17 cellular contexts compared by ENCODE assay signal in genomic region chr9:68947015-68947414, GRCh38.
A peak's percentile ranks its signal among the peaks of the same experiment; 100 is the strongest.
DNase-seq lines count a peak whose midpoint lies in the region; ATAC-seq and TF ChIP-seq lines count a peak whose summit lies in the region.
"Had no signal": no experiment of that assay in that cellular context is flagged by ENCODE, and none has a peak within 500 bp of the region (broad histone marks: within the 10 kb centered on the region; RNA-seq: fewer than 3 reads in every experiment).

No MANE protein-coding gene starts in this region.

- H3K27me3 Mint-ChIP-seq in activated CD4-positive, alpha-beta T cell treated with anti-CD3 and anti-CD28 coated beads, Interleukin-2, amount 10 ng/mL, durations not matched to agents 24 days and 14 days: no peaks in the 10 kb centered on the region

- no peak overlapping the region for H4K8ac ChIP-seq in mesendoderm (ENCODE audit: low read depth, low read length)

- intact Hi-C loops in activated CD4-positive, alpha-beta T cell treated with anti-CD3 and anti-CD28 coated beads, Interleukin-2, amount 10 ng/mL, durations not matched to agents 24 days and 14 days (cut with micrococcal nuclease): no loop called here

- no peaks in the 10 kb centered on the region for H4K20me1 ChIP-seq in hepatocyte (ENCODE audit: insufficient read depth, poor library complexity, severe bottlenecking)

- H3K56ac ChIP-seq in mesendoderm (ENCODE audit: low read length): no peak overlapping the region

- no peaks in the 10 kb centered on the region for H3K79me1 ChIP-seq in mesendoderm (ENCODE audit: low read length)

- H3K36me3 Mint-ChIP-seq in activated CD4-positive, alpha-beta T cell treated with anti-CD3 and anti-CD28 coated beads, Interleukin-2, amount 10 ng/mL, durations not matched to agents 24 days and 14 days (ENCODE audit: low read depth): peaks cover 11% of the 10 kb centered on the region

- H3K4me2 ChIP-seq in hepatocyte (no peak overlapping the region), mesendoderm (ENCODE audit: low read length) (no peak overlapping the region)
- H3K4me2 ChIP-seq: KMS-11 had no signal

- H3K9ac ChIP-seq in mesendoderm (ENCODE audit: low read length): no peak overlapping the region
- H3K9ac ChIP-seq: KMS-11 had no signal

- H3K4me1 ChIP-seq in hepatocyte (ENCODE audit: insufficient read depth): no peaks in the 10 kb centered on the region
- H3K4me1 ChIP-seq in mesendoderm (ENCODE audit: control insufficient read depth, low read depth, low read length): peaks cover 12% of the 10 kb centered on the region
- H3K4me1 ChIP-seq: BE2C had no signal

- POLR2A ChIA-PET in GM10248 (lab: Yijun Ruan, JAX): no interaction called here

- no peak overlapping the region for H4K5ac ChIP-seq in mesendoderm (ENCODE audit: low read length)

- H2AFZ ChIP-seq in hepatocyte: no peak overlapping the region

- no peak for DNase-seq in activated CD4-positive, alpha-beta T cell treated with anti-CD3 and anti-CD28 coated beads, Interleukin-2, amount 10 ng/mL, durations not matched to agents 24 days and 14 days
- no peak for DNase-seq in activated CD4-positive, alpha-beta T cell treated with anti-CD3 and anti-CD28 coated beads for 4 hours
- DNase-seq in NCI-H1092 treated with DMSO at 0.1 percent for 48 hours (lab: John Stamatoyannopoulos, UW) (peak; percentile 22), hepatocyte (ENCODE audit: low spot score) (no peak), mesendoderm (peak; percentile 13), GM10248 (ENCODE audit: extremely low spot score) (no peak), T-helper 2 cell (no peak)
- DNase-seq: 8988T; BE2C; CD4-positive, alpha-beta T cell; NCI-H1048; NCI-H1694; NCI-H2227 treated with DMSO at 0.1 percent for 48 hours; NCI-H524 treated with DMSO at 0.1 percent for 48 hours; SHP77 treated with DMSO at 0.1 percent for 48 hours had no signal

- no peaks in the 10 kb centered on the region for H3K9me3 Mint-ChIP-seq in activated CD4-positive, alpha-beta T cell treated with anti-CD3 and anti-CD28 coated beads, Interleukin-2, amount 10 ng/mL, durations not matched to agents 24 days and 14 days
- H3K9me3 Mint-ChIP-seq: CD4-positive, alpha-beta T cell had no signal

- H3K27me3 ChIP-seq in hepatocyte: no peaks in the 10 kb centered on the region
- H3K27me3 ChIP-seq in mesendoderm (ENCODE audit: insufficient read depth, low read length, poor library complexity): no peaks in the 10 kb centered on the region

- no peak overlapping the region for H2BK120ac ChIP-seq in mesendoderm (ENCODE audit: low read depth, low read length)

- H3K4me1 Mint-ChIP-seq in activated CD4-positive, alpha-beta T cell treated with anti-CD3 and anti-CD28 coated beads, Interleukin-2, amount 10 ng/mL, durations not matched to agents 24 days and 14 days: peaks cover 49% of the 10 kb centered on the region

- peak overlapping the region; percentile 89 for H3K27ac Mint-ChIP-seq in activated CD4-positive, alpha-beta T cell treated with anti-CD3 and anti-CD28 coated beads, Interleukin-2, amount 10 ng/mL, durations not matched to agents 24 days and 14 days
- H3K27ac Mint-ChIP-seq: CD4-positive, alpha-beta T cell had no signal

- no peaks in the 10 kb centered on the region for H3K36me3 ChIP-seq in hepatocyte (replicated peaks; ENCODE audit: insufficient read depth, low read depth)
- no peaks in the 10 kb centered on the region for H3K36me3 ChIP-seq in mesendoderm (ENCODE audit: control insufficient read depth, insufficient read depth, low read length)
- H3K36me3 ChIP-seq: BE2C had no signal

- H3K4ac ChIP-seq in mesendoderm (ENCODE audit: low read depth, low read length): no peak overlapping the region

- no peak overlapping the region for H3K4me3 Mint-ChIP-seq in activated CD4-positive, alpha-beta T cell treated with anti-CD3 and anti-CD28 coated beads, Interleukin-2, amount 10 ng/mL, durations not matched to agents 24 days and 14 days
- H3K4me3 Mint-ChIP-seq: CD4-positive, alpha-beta T cell had no signal

- H3K23ac ChIP-seq in mesendoderm (ENCODE audit: low read length): no peak overlapping the region

- TF ChIP-seq CTCF in hepatocyte (IDR thresholded peaks at IDR 0.05; ENCODE audit: poor library complexity): no peak
- TF ChIP-seq CTCF in GM10248 (IDR thresholded peaks at IDR 0.05; ENCODE audit: control extremely low read depth, extremely low read depth, low read depth, missing control alignments): no peak

- H3K4me3 ChIP-seq in hepatocyte (no peak overlapping the region), mesendoderm (ENCODE audit: low read length) (no peak overlapping the region)

- peak overlapping the region; percentile 59 for H3K27ac ChIP-seq in hepatocyte
- H3K27ac ChIP-seq in mesendoderm (ENCODE audit: low read depth, low read length): no peak overlapping the region
- H3K27ac ChIP-seq: KMS-11 had no signal

- no peak overlapping the region for H2AK5ac ChIP-seq in mesendoderm (ENCODE audit: low read length)

- no peak overlapping the region for H2BK15ac ChIP-seq in mesendoderm (replicated peaks; ENCODE audit: low read depth)

- H3K79me2 ChIP-seq in hepatocyte (no peaks in the 10 kb centered on the region), mesendoderm (ENCODE audit: control insufficient read depth, insufficient read depth, low read length) (no peaks in the 10 kb centered on the region)

- ATAC-seq in GM19035 (IDR thresholded peaks at IDR 0.05; ENCODE audit: unreplicated experiment): no peak

- H3K9me2 ChIP-seq in hepatocyte (replicated peaks; ENCODE audit: insufficient read depth): no peaks in the 10 kb centered on the region

- no peaks in the 10 kb centered on the region for H3K9me3 ChIP-seq in hepatocyte (ENCODE audit: low read depth)
- H3K9me3 ChIP-seq: BE2C had no signal

- no peak overlapping the region for H2BK5ac ChIP-seq in mesendoderm (ENCODE audit: low read length)

- 85% methylated on average over 4 of the region's 4 CpGs for WGBS in hepatocyte (ENCODE audit: low lambda C conversion rate, missing lambda C conversion rate)
- no CpG with 5 or more reads among the region's 4 CpGs for WGBS in mesendoderm (ENCODE audit: extremely low coverage, insufficient coverage, low lambda C conversion rate)

- CTCF ChIA-PET in GM10248 (lab: Yijun Ruan, JAX): interaction anchor here (1.2 to 6.1 kb wide), 3 partner anchors 10 to 17 kb away, joined by 3 to 44 read pairs (median 6); no protein-coding TSS in a partner anchor

- no peak overlapping the region for H3K18ac ChIP-seq in mesendoderm (ENCODE audit: low read length)

Comparison
In these comparisons a context has a peak if more than half of its experiments do, and no peak if none do; other contexts are left out.
1. DNase-seq: peak in NCI-H1092 treated with DMSO at 0.1 percent for 48 hours (single experiment) and mesendoderm (single experiment); none in activated CD4-positive, alpha-beta T cell treated with anti-CD3 and anti-CD28 coated beads, Interleukin-2, amount 10 ng/mL, durations not matched to agents 24 days and 14 days (single experiment), activated CD4-positive, alpha-beta T cell treated with anti-CD3 and anti-CD28 coated beads for 4 hours (0 of 2), hepatocyte (single experiment), GM10248 (single experiment) and T-helper 2 cell (0 of 5).